12 cellular contexts compared by ENCODE assay signal in genomic region chr3:48492461-48493202, GRCh38.
DNase-seq lines count a peak whose midpoint lies in the region; ATAC-seq, FAIRE-seq and TF ChIP-seq lines count a peak whose summit lies in the region.
"Had no signal": no experiment of that assay in that cellular context is flagged by ENCODE, and none has a peak within 500 bp of the region (broad histone marks: within the 10 kb centered on the region; RNA-seq: fewer than 3 reads in every experiment).

No MANE protein-coding gene starts in this region.

- no peaks in the 10 kb centered on the region for H3K27me3 Mint-ChIP-seq in stimulated activated memory B cell treated with anti-CD40 and anti-IgM and Interleukin-4, amounts not matched to agents 10 μg/mL and 1 μg/mL and 100 μg/mL, for 72 hours
- H3K27me3 Mint-ChIP-seq: activated CD4-positive, alpha-beta memory T cell treated with anti-CD3 and anti-CD28 coated beads for 36 hours had no signal

- H3K4me1 Mint-ChIP-seq in stimulated activated memory B cell treated with anti-CD40 and anti-IgM and Interleukin-4, amounts not matched to agents 10 μg/mL and 1 μg/mL and 100 μg/mL, for 72 hours, result peaks cover 9% of the 10 kb centered on the region

- CTCF ChIA-PET in HEK293T (lab: Yijun Ruan, JAX), result interaction anchor here (0.6 kb wide), 1 partner anchor 92 kb away, joined by 4 read pairs; no protein-coding TSS in a partner anchor

- H3K4me3 ChIP-seq in epithelial cell of esophagus (ENCODE audit: low read length), result no peak overlapping the region
- H3K4me3 ChIP-seq: adrenal gland had no signal

- POLR2A ChIA-PET in HEK293T (lab: Yijun Ruan, JAX), result no interaction called here

- no peak for FAIRE-seq in H54 (lab: Jason Lieb, UNC)

- no peak for TF ChIP-seq POLR2A in H54 (IDR thresholded peaks at IDR 0.05; ENCODE audit: low read depth, low read length)

- H3K36me3 Mint-ChIP-seq in stimulated activated memory B cell treated with anti-CD40 and anti-IgM and Interleukin-4, amounts not matched to agents 10 μg/mL and 1 μg/mL and 100 μg/mL, for 72 hours, result peaks cover 2% of the 10 kb centered on the region

- peak overlapping the region; percentile 73 for H3K4me3 Mint-ChIP-seq in stimulated activated memory B cell treated with anti-CD40 and anti-IgM and Interleukin-4, amounts not matched to agents 10 μg/mL and 1 μg/mL and 100 μg/mL, for 72 hours
- H3K4me3 Mint-ChIP-seq: activated CD4-positive, alpha-beta memory T cell treated with anti-CD3 and anti-CD28 coated beads for 36 hours had no signal

- peak; percentile 92 for ATAC-seq in stimulated activated memory B cell treated with anti-CD40 and anti-IgM and Interleukin-4, amounts not matched to agents 10 μg/mL and 1 μg/mL and 100 μg/mL, for 72 hours

- no peaks in the 10 kb centered on the region for H3K9me3 Mint-ChIP-seq in stimulated activated memory B cell treated with anti-CD40 and anti-IgM and Interleukin-4, amounts not matched to agents 10 μg/mL and 1 μg/mL and 100 μg/mL, for 72 hours
- H3K9me3 Mint-ChIP-seq: activated CD4-positive, alpha-beta memory T cell treated with anti-CD3 and anti-CD28 coated beads for 36 hours had no signal

- peak overlapping the region; percentile 58 for H3K27ac Mint-ChIP-seq in stimulated activated memory B cell treated with anti-CD40 and anti-IgM and Interleukin-4, amounts not matched to agents 10 μg/mL and 1 μg/mL and 100 μg/mL, for 72 hours
- H3K27ac Mint-ChIP-seq: activated CD4-positive, alpha-beta memory T cell treated with anti-CD3 and anti-CD28 coated beads for 36 hours had no signal

- DNase-seq in HEK293T (ENCODE audit: extremely low spot score) (no peak), OCI-M1 (lab: John Stamatoyannopoulos, UW) (peak; percentile 25), epithelial cell of esophagus (ENCODE audit: low read depth) (peak; percentile 97), kidney tubule cell (ENCODE audit: low spot score) (no peak), NCI-H1417 treated with DMSO at 0.1 percent for 48 hours (lab: John Stamatoyannopoulos, UW) (no peak), H54 (ENCODE audit: insufficient read length, low spot score) (no peak), SW 1271 (lab: John Stamatoyannopoulos, UW) (no peak)
- DNase-seq: activated CD4-positive, alpha-beta memory T cell treated with anti-CD3 and anti-CD28 coated beads for 36 hours; adrenal gland; NCI-H2171 treated with DMSO at 0.1 percent for 48 hours; stimulated activated naive CD4-positive, alpha-beta T cell treated with Interleukin-2 at 50 U/mL for 16 hours had no signal

- no peak for TF ChIP-seq CTCF in epithelial cell of esophagus (IDR thresholded peaks at IDR 0.05; ENCODE audit: insufficient read depth, low read depth, low read length, missing control alignments)

TF ChIP-seq in HEK293T, 16 proteins besides CTCF, POLR2A, EP300 and RAD21:
- TF ChIP-seq L3MBTL2 (conservative IDR thresholded peaks at IDR 0.05), result 0 out of 2 replicates have a peak, but pooled peaks have one; percentile 31
- TF ChIP-seq HDGF (IDR thresholded peaks at IDR 0.05; ENCODE audit: borderline replicate concordance), result no peak
TF ChIP-seq in HEK293T: peak in this region for 1.

Comparison
In these comparisons a context has a peak if more than half of its experiments do, and no peak if none do; other contexts are left out.
1. DNase-seq: peak in OCI-M1 (single experiment) and epithelial cell of esophagus (single experiment); none in HEK293T (single experiment), kidney tubule cell (single experiment), NCI-H1417 treated with DMSO at 0.1 percent for 48 hours (single experiment), H54 (single experiment) and SW 1271 (0 of 2).